Comparison of ENCODE assay signal across 8 cellular contexts in genomic region chr4:173332963-173333657, GRCh38. TPM values are rescaled to one million over a fixed set of nuclear protein-coding genes. Genes with fewer than 3 reads are reported as not detected.
DNase-seq lines count a peak whose midpoint lies in the region; ATAC-seq and TF ChIP-seq lines count a peak whose summit lies in the region.

No MANE protein-coding gene starts in this region.

- peak overlapping the region; percentile 93 for H3K4me3 Mint-ChIP-seq in HFFc6
- peak overlapping the region; percentile 98 for H3K4me3 Mint-ChIP-seq in activated T-cell treated with anti-CD3 and anti-CD28 coated beads, Interleukin-2, amount 50 U/mL, for 24 hours

- H3K4me3 ChIP-seq in A673 (ENCODE audit: low read depth, low read length, poor library complexity, severe bottlenecking): peak overlapping the region; percentile 93
- peak overlapping the region; percentile 84 for H3K4me3 ChIP-seq in fibroblast of pulmonary artery (replicated peaks; ENCODE audit: low read depth, low read length)

- CTCF ChIA-PET in A673 (lab: Charles Lee): interaction anchor here (0.5 kb wide), 1 partner anchor 320 kb away, joined by 7 read pairs; no protein-coding TSS in a partner anchor

- H3K27me3 Mint-ChIP-seq in HFFc6 (ENCODE audit: insufficient read depth): peaks cover 4% of the 10 kb centered on the region
- peaks cover 13% of the 10 kb centered on the region for H3K27me3 Mint-ChIP-seq in activated T-cell treated with anti-CD3 and anti-CD28 coated beads, Interleukin-2, amount 50 U/mL, for 24 hours

- peaks cover 52% of the 10 kb centered on the region for H3K36me3 ChIP-seq in A673 (ENCODE audit: insufficient read depth, low read length, poor library complexity, severe bottlenecking)

- no peaks in the 10 kb centered on the region for H3K9me3 Mint-ChIP-seq in HFFc6
- no peaks in the 10 kb centered on the region for H3K9me3 Mint-ChIP-seq in activated T-cell treated with anti-CD3 and anti-CD28 coated beads, Interleukin-2, amount 50 U/mL, for 24 hours

- POLR2A ChIA-PET in A673 (lab: Charles Lee; ENCODE audit: low non-redundant PET): no interaction called here

- no peak for ATAC-seq in GM19467 (IDR thresholded peaks at IDR 0.05; ENCODE audit: unreplicated experiment)

- H3K27ac ChIP-seq in A673 (ENCODE audit: low read depth, low read length, poor library complexity, severe bottlenecking): peak overlapping the region; percentile 99

- no peak for TF ChIP-seq CTCF in A673 (conservative IDR thresholded peaks at IDR 0.05; ENCODE audit: low read depth, low read length)
- TF ChIP-seq CTCF in HFFc6 (IDR thresholded peaks at IDR 0.05): no peak
- TF ChIP-seq CTCF in fibroblast of pulmonary artery (IDR thresholded peaks at IDR 0.05; ENCODE audit: low read length, missing control alignments): no peak

- peak overlapping the region; percentile 92 for H3K27ac Mint-ChIP-seq in HFFc6
- H3K27ac Mint-ChIP-seq in activated T-cell treated with anti-CD3 and anti-CD28 coated beads, Interleukin-2, amount 50 U/mL, for 24 hours: peak overlapping the region; percentile 95

- H3K36me3 Mint-ChIP-seq in HFFc6 (ENCODE audit: low read depth): peaks cover 36% of the 10 kb centered on the region
- peaks cover 60% of the 10 kb centered on the region for H3K36me3 Mint-ChIP-seq in activated T-cell treated with anti-CD3 and anti-CD28 coated beads, Interleukin-2, amount 50 U/mL, for 24 hours (ENCODE audit: low read depth)

- no TSS peak for BruUV-seq in A673 (replicated peaks; lab: Mats Ljungman, UMichigan)

- DNase-seq in A673 (ENCODE audit: low spot score): no peak
- no peak for DNase-seq in HFFc6
- DNase-seq in activated T-cell treated with anti-CD3 and anti-CD28 coated beads, Interleukin-2, amount 50 U/mL, for 24 hours: no peak
- no peak for DNase-seq in fibroblast of pulmonary artery (ENCODE audit: low read depth)
- peak; percentile 35 for DNase-seq in renal cortical epithelial cell (ENCODE audit: low read depth)
- no peak for DNase-seq in iPS-NIHi11 (ENCODE audit: low spot score)
- no peak for DNase-seq in DMS114 treated with DMSO at 0.1 percent for 48 hours (lab: John Stamatoyannopoulos, UW; ENCODE audit: unreplicated experiment)

- peaks cover 29% of the 10 kb centered on the region for H3K4me1 ChIP-seq in A673 (ENCODE audit: insufficient read depth, low read length, poor library complexity, severe bottlenecking)

- no peaks in the 10 kb centered on the region for H3K9me3 ChIP-seq in A673 (ENCODE audit: low read depth, low read length, poor library complexity, severe bottlenecking)

- peaks cover 61% of the 10 kb centered on the region for H3K4me1 Mint-ChIP-seq in HFFc6 (ENCODE audit: low read depth)
- peaks cover 25% of the 10 kb centered on the region for H3K4me1 Mint-ChIP-seq in activated T-cell treated with anti-CD3 and anti-CD28 coated beads, Interleukin-2, amount 50 U/mL, for 24 hours (ENCODE audit: low read depth)

- no peaks in the 10 kb centered on the region for H3K27me3 ChIP-seq in A673 (replicated peaks; ENCODE audit: insufficient read depth, low read depth, low read length, poor library complexity)

- intact Hi-C loops in A673 (cut with micrococcal nuclease; ENCODE audit: unreplicated experiment): loop anchor here (10.0 kb wide), 1 partner anchor 982 kb away; no protein-coding TSS in a partner anchor

RNA-seq across cellular contexts. Expression of gene HMGB2, which starts 1.0 kb away (rescaled TPM):
- total RNA-seq in A673 (2021) (392 and 435 TPM in 2 replicates), renal cortical epithelial cell (22.2 and 51.9 TPM in 2 replicates)
- total RNA-seq in HFFc6 (2021; fragmentation: NEBNext Ultra II Directional; extraction: Animal tissue kit (Norgen Biotek cat#: 25700)): 100 to 1,000 TPM in 4 of 6 experiments, 10 to 100 TPM in 2; 53.0 to 130 (median 117) TPM

RNA-seq across cellular contexts. Expression of gene SAP30, which starts 37.6 kb away (rescaled TPM):
- 56.5 and 64.3 TPM in 2 replicates for total RNA-seq in A673 (2021)
- 10 to 100 TPM in 5 of 6 experiments, 1 to 10 TPM in 1; 9.3 to 17.0 (median 14.2) TPM for total RNA-seq in HFFc6 (2021; fragmentation: NEBNext Ultra II Directional; extraction: Animal tissue kit (Norgen Biotek cat#: 25700))
- total RNA-seq in renal cortical epithelial cell: 9.0 and 22.4 TPM in 2 replicates
